In genomic region chr12:89828575-89828974, GRCh38 we compare ENCODE assay signal across 19 cellular contexts.
"Had no signal": no experiment of that assay in that cellular context is flagged by ENCODE, and none has a peak within 500 bp of the region (broad histone marks: within the 10 kb centered on the region; RNA-seq: fewer than 3 reads in every experiment).

No MANE protein-coding gene starts in this region.

- H3K4me1 ChIP-seq: esophagus muscularis mucosa, gastroesophageal sphincter, heart left ventricle, left lung, lower lobe of right lung had no signal

- H3K9me3 ChIP-seq: esophagus muscularis mucosa, gastroesophageal sphincter, heart left ventricle, left lung, lower lobe of right lung, mucosa of descending colon had no signal

- H3K4me3 ChIP-seq: coronary artery, dorsolateral prefrontal cortex, esophagus muscularis mucosa, gastroesophageal sphincter, heart left ventricle, hepatocyte, left lung, lower lobe of right lung, mucosa of descending colon had no signal

- H3K27ac ChIP-seq: coronary artery, dorsolateral prefrontal cortex, esophagus muscularis mucosa, foreskin keratinocyte, gastroesophageal sphincter, heart left ventricle, hepatocyte, left lung, lower lobe of right lung had no signal

- H3K79me2 ChIP-seq: hepatocyte had no signal

- DNase-seq: dermis blood vessel endothelial cell; dorsolateral prefrontal cortex; effector CD4-positive, alpha-beta T cell; effector memory CD4-positive, alpha-beta T cell; foreskin keratinocyte; heart left ventricle; hypothalamus; immature natural killer cell; left cardiac atrium; left lung; left ventricle myocardium superior; lower lobe of right lung; mesenchymal stem cell; mucosa of descending colon; naive B cell had no signal

- H2AFZ ChIP-seq: hepatocyte had no signal

- ATAC-seq: foreskin keratinocyte, gastroesophageal sphincter, heart left ventricle, left cardiac atrium, left lung, left ventricle myocardium superior, lower lobe of right lung, mucosa of descending colon had no signal

- H3K27me3 ChIP-seq: dorsolateral prefrontal cortex, esophagus muscularis mucosa, foreskin keratinocyte, gastroesophageal sphincter, hepatocyte, left lung had no signal

- H3K4me2 ChIP-seq: hepatocyte had no signal

- H3K36me3 ChIP-seq: esophagus muscularis mucosa, gastroesophageal sphincter, heart left ventricle, left lung, lower lobe of right lung had no signal
